In the genomic region with DNA sequence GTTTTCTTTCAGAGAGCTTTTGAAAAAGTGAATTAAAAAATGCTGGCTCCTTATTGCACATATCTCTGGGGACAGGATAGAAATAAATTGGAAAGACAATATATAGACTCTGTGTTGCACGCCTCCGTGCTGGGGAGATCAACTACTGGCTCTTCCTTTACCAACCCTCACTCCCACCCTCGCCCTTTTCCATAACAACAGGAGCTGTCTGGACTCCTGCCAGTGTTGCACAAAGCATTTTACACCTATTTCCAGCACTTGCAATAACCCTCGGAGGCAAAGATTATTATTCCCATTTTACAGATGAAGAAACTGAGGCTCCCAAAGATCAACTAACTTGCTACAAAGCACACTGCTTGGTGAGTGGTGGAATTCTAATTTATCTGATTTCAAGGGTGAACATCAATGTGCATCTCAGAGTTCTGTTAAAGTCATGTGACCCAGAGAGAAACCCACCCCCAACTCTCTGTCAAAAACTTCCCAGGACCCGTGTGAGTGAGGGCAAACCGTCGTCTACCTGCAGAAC, we compare ENCODE assay signal across 2 cellular contexts.
A peak's percentile ranks its signal among the peaks of the same experiment; 100 is the strongest.
TF ChIP-seq lines count a peak whose summit lies in the region.

No MANE protein-coding gene starts in this region.

TF ChIP-seq in HepG2, 621 proteins besides CTCF, POLR2A, EP300 and RAD21:
- no peak for TF ChIP-seq ZMAT3 (CRISPR knock-in tag; conservative IDR thresholded peaks at IDR 0.05)
- TF ChIP-seq ADNP (CRISPR knock-in tag; IDR thresholded peaks at IDR 0.05), result no peak
- TF ChIP-seq YY1 (IDR thresholded peaks at IDR 0.05; ENCODE audit: insufficient read depth, insufficient replicate concordance, low read depth, low read length), result no peak
- TF ChIP-seq ZNF629 (CRISPR knock-in tag; conservative IDR thresholded peaks at IDR 0.05), result peak; percentile 79

TF ChIP-seq in endothelial cell of umbilical vein, 7 proteins besides CTCF, POLR2A, EP300 and RAD21:
- no peak for TF ChIP-seq EZH2 (IDR thresholded peaks at IDR 0.05; ENCODE audit: borderline replicate concordance, low read depth, low read length, severe bottlenecking)
